Comparison of ENCODE assay signal across 23 cellular contexts in genomic region chr1:25738507-25738906, GRCh38.
DNase-seq lines count a peak whose midpoint lies in the region; ATAC-seq and TF ChIP-seq lines count a peak whose summit lies in the region.
"Had no signal": no experiment of that assay in that cellular context is flagged by ENCODE, and none has a peak within 500 bp of the region (broad histone marks: within the 10 kb centered on the region; RNA-seq: fewer than 3 reads in every experiment).

No MANE protein-coding gene starts in this region.

- intact Hi-C loops in CD4-positive, alpha-beta T cell (cut with DNase I, micrococcal nuclease), result no loop called here
- intact Hi-C loops in posterior vena cava (cut with DNase I), result no loop called here

- no peaks in the 10 kb centered on the region for H3K9me3 ChIP-seq in CD4-positive, alpha-beta T cell (ENCODE audit: control insufficient read depth, low read length)
- H3K9me3 ChIP-seq: BLaER1, SJSA1 had no signal

- no peak overlapping the region for H3K4me3 Mint-ChIP-seq in CD4-positive, alpha-beta T cell
- H3K4me3 Mint-ChIP-seq: CD4-positive, alpha-beta memory T cell had no signal

- peaks cover 49% of the 10 kb centered on the region for H3K36me3 Mint-ChIP-seq in CD4-positive, alpha-beta T cell (ENCODE audit: low read depth)

- no peaks in the 10 kb centered on the region for H3K9me3 Mint-ChIP-seq in CD4-positive, alpha-beta T cell
- H3K9me3 Mint-ChIP-seq: CD4-positive, alpha-beta memory T cell had no signal

- POLR2A ChIA-PET in CD4-positive, alpha-beta T cell (lab: Charles Lee), result interaction anchor here (1.4 kb wide), 1 partner anchor 37 kb away, joined by 5 read pairs; no protein-coding TSS in a partner anchor

- no peaks in the 10 kb centered on the region for H3K27me3 ChIP-seq in CD4-positive, alpha-beta T cell (ENCODE audit: control insufficient read depth, insufficient read depth, low read length)
- H3K27me3 ChIP-seq: BLaER1, Peyer's patch, SJSA1 had no signal

- no peak for ATAC-seq in CD4-positive, alpha-beta T cell (ENCODE audit: poor library complexity)

- peak; percentile 73 for DNase-seq in DMS 273 (lab: John Stamatoyannopoulos, UW; ENCODE audit: unreplicated experiment)
- no peak for DNase-seq in DMS 273 treated with DMSO at 0.1 percent for 48 hours (lab: John Stamatoyannopoulos, UW)
- no peak for DNase-seq in CD4-positive, alpha-beta T cell
- DNase-seq in NCI-H524 treated with DMSO at 0.1 percent for 48 hours (lab: John Stamatoyannopoulos, UW), result peak; percentile 28
- peak; percentile 8 for DNase-seq in posterior vena cava (ENCODE audit: low spot score)
- DNase-seq in NCI-H146 treated with DMSO at 0.1 percent for 48 hours (lab: John Stamatoyannopoulos, UW; ENCODE audit: unreplicated experiment), result no peak
- DNase-seq in GM19240 (ENCODE audit: insufficient read length, low spot score), result no peak
- DNase-seq in stimulated activated CD8-positive, alpha-beta memory T cell treated with anti-CD3 and anti-CD28 coated beads, Interleukin-4, amount 100 ng/mL, for 48 hours, result no peak
- DNase-seq: ACHN; CD4-positive, alpha-beta memory T cell; DMS53; GDM1; IMR-90; NCI-H1105; NCI-H146; NCI-H2081 treated with DMSO at 0.1 percent for 48 hours; NCI-H510A; NCI-H748 treated with DMSO at 0.1 percent for 48 hours; Peyer's patch had no signal

- H3K27ac Mint-ChIP-seq in CD4-positive, alpha-beta T cell, result peak overlapping the region; percentile 33
- H3K27ac Mint-ChIP-seq: CD4-positive, alpha-beta memory T cell had no signal

- no peaks in the 10 kb centered on the region for H3K27me3 Mint-ChIP-seq in CD4-positive, alpha-beta T cell
- H3K27me3 Mint-ChIP-seq: CD4-positive, alpha-beta memory T cell had no signal

- CTCF ChIA-PET in CD4-positive, alpha-beta T cell (lab: Charles Lee), result no interaction called here

- H3K4me1 Mint-ChIP-seq in CD4-positive, alpha-beta T cell (ENCODE audit: low read depth), result peaks cover 76% of the 10 kb centered on the region

- TF ChIP-seq CTCF in CD4-positive, alpha-beta T cell (IDR thresholded peaks at IDR 0.05), result no peak

- no peak overlapping the region for H3K27ac ChIP-seq in CD4-positive, alpha-beta T cell (ENCODE audit: low read depth, low read length)
- H3K27ac ChIP-seq: 22Rv1, BLaER1, KMS-11, Peyer's patch, SJSA1 had no signal

Comparison
In these comparisons a context has a peak if more than half of its experiments do, and no peak if none do; other contexts are left out.
1. DNase-seq: peak in DMS 273 (single experiment), NCI-H524 treated with DMSO at 0.1 percent for 48 hours (single experiment) and posterior vena cava (single experiment); none in DMS 273 treated with DMSO at 0.1 percent for 48 hours (single experiment), CD4-positive, alpha-beta T cell (0 of 10), NCI-H146 treated with DMSO at 0.1 percent for 48 hours (single experiment), GM19240 (single experiment) and stimulated activated CD8-positive, alpha-beta memory T cell treated with anti-CD3 and anti-CD28 coated beads, Interleukin-4, amount 100 ng/mL, for 48 hours (single experiment).